ENCODE assay signal across 1 cellular context in the genomic region with DNA sequence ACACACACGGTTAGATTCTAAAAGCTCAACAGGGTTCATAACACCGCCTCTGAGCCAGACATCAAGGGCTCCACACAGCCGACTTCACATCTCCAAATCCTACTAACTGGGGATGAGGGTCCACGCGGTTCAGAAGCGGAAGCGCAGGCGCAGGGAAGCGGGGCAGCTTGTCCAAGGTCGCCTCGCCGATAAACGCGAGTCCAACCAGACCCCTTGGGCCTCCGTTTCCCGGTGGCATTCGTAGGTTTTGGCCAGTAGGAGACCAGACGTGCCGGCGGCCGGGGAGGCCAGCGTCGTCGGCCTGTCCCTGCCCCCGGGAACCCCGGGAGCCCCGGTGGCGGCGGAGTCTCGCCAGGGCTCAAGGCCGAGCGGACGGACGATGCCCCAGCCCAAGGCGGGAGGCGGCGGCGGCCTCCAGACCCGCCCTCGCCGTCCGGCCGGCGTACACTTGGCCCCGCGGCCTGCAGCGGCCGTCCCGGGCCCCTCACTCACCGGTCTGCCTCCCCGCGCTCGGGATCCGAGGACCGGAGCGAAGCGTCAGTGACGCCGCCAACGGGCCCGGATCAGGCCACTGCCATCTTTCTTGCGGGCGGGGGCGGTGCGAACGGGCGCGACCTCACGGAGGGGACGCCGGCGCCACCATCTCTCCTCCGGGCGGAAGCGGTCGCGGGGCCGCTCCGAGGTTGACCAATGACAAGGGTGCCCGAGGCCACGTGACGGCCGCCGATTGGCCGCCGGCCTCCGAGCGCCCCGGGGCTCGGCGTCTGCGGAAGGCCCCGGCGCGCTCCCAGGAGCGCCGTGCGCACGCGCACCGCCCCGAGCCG.
TF ChIP-seq lines count a peak whose summit lies in the region.

A gene with protein sequence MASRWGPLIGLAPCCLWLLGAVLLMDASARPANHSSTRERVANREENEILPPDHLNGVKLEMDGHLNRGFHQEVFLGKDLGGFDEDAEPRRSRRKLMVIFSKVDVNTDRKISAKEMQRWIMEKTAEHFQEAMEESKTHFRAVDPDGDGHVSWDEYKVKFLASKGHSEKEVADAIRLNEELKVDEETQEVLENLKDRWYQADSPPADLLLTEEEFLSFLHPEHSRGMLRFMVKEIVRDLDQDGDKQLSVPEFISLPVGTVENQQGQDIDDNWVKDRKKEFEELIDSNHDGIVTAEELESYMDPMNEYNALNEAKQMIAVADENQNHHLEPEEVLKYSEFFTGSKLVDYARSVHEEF (minus strand): TSS at position 602 of the 824 bp plus-strand sequence. CDS start 3,229 bp downstream, outside the sequence.

TF ChIP-seq in H1, 55 proteins besides CTCF, POLR2A, EP300 and RAD21 (continues in another document):
- TF ChIP-seq BRCA1 (IDR thresholded peaks at IDR 0.05; ENCODE audit: low read depth, low read length) = no peak
- TF ChIP-seq, protein P1, sequence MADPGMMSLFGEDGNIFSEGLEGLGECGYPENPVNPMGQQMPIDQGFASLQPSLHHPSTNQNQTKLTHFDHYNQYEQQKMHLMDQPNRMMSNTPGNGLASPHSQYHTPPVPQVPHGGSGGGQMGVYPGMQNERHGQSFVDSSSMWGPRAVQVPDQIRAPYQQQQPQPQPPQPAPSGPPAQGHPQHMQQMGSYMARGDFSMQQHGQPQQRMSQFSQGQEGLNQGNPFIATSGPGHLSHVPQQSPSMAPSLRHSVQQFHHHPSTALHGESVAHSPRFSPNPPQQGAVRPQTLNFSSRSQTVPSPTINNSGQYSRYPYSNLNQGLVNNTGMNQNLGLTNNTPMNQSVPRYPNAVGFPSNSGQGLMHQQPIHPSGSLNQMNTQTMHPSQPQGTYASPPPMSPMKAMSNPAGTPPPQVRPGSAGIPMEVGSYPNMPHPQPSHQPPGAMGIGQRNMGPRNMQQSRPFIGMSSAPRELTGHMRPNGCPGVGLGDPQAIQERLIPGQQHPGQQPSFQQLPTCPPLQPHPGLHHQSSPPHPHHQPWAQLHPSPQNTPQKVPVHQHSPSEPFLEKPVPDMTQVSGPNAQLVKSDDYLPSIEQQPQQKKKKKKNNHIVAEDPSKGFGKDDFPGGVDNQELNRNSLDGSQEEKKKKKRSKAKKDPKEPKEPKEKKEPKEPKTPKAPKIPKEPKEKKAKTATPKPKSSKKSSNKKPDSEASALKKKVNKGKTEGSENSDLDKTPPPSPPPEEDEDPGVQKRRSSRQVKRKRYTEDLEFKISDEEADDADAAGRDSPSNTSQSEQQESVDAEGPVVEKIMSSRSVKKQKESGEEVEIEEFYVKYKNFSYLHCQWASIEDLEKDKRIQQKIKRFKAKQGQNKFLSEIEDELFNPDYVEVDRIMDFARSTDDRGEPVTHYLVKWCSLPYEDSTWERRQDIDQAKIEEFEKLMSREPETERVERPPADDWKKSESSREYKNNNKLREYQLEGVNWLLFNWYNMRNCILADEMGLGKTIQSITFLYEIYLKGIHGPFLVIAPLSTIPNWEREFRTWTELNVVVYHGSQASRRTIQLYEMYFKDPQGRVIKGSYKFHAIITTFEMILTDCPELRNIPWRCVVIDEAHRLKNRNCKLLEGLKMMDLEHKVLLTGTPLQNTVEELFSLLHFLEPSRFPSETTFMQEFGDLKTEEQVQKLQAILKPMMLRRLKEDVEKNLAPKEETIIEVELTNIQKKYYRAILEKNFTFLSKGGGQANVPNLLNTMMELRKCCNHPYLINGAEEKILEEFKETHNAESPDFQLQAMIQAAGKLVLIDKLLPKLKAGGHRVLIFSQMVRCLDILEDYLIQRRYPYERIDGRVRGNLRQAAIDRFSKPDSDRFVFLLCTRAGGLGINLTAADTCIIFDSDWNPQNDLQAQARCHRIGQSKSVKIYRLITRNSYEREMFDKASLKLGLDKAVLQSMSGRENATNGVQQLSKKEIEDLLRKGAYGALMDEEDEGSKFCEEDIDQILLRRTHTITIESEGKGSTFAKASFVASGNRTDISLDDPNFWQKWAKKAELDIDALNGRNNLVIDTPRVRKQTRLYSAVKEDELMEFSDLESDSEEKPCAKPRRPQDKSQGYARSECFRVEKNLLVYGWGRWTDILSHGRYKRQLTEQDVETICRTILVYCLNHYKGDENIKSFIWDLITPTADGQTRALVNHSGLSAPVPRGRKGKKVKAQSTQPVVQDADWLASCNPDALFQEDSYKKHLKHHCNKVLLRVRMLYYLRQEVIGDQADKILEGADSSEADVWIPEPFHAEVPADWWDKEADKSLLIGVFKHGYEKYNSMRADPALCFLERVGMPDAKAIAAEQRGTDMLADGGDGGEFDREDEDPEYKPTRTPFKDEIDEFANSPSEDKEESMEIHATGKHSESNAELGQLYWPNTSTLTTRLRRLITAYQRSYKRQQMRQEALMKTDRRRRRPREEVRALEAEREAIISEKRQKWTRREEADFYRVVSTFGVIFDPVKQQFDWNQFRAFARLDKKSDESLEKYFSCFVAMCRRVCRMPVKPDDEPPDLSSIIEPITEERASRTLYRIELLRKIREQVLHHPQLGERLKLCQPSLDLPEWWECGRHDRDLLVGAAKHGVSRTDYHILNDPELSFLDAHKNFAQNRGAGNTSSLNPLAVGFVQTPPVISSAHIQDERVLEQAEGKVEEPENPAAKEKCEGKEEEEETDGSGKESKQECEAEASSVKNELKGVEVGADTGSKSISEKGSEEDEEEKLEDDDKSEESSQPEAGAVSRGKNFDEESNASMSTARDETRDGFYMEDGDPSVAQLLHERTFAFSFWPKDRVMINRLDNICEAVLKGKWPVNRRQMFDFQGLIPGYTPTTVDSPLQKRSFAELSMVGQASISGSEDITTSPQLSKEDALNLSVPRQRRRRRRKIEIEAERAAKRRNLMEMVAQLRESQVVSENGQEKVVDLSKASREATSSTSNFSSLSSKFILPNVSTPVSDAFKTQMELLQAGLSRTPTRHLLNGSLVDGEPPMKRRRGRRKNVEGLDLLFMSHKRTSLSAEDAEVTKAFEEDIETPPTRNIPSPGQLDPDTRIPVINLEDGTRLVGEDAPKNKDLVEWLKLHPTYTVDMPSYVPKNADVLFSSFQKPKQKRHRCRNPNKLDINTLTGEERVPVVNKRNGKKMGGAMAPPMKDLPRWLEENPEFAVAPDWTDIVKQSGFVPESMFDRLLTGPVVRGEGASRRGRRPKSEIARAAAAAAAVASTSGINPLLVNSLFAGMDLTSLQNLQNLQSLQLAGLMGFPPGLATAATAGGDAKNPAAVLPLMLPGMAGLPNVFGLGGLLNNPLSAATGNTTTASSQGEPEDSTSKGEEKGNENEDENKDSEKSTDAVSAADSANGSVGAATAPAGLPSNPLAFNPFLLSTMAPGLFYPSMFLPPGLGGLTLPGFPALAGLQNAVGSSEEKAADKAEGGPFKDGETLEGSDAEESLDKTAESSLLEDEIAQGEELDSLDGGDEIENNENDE (IDR thresholded peaks at IDR 0.05; ENCODE audit: insufficient replicate concordance, low read length) = no peak
- no peak for TF ChIP-seq CTBP2 (IDR thresholded peaks at IDR 0.05; ENCODE audit: borderline replicate concordance, insufficient read depth, insufficient read length, low read length)
- TF ChIP-seq CREB1 (IDR thresholded peaks at IDR 0.05) = peak; percentile 73
- no peak for TF ChIP-seq CEBPB (IDR thresholded peaks at IDR 0.05; ENCODE audit: low read depth, low read length)
- peak; percentile 77 for TF ChIP-seq TAF1 (IDR thresholded peaks at IDR 0.05; ENCODE audit: low read depth, low read length)
- TF ChIP-seq YY1 (IDR thresholded peaks at IDR 0.05; ENCODE audit: low read depth, low read length) = peak; percentile 99
- no peak for TF ChIP-seq TEAD4 (IDR thresholded peaks at IDR 0.05; ENCODE audit: low read depth, low read length)
- no peak for TF ChIP-seq GTF2F1 (IDR thresholded peaks at IDR 0.05; ENCODE audit: borderline replicate concordance, low read depth, low read length)
- peak; percentile 68; the same call in 1 of the 2 replicates for TF ChIP-seq TBP (IDR thresholded peaks at IDR 0.05; ENCODE audit: low read depth, low read length)
- peak; percentile 46 for TF ChIP-seq ASH2L (IDR thresholded peaks at IDR 0.05; ENCODE audit: low read length)
- no peak for TF ChIP-seq MAFK (IDR thresholded peaks at IDR 0.05; ENCODE audit: low read depth, low read length)
- 0 out of 2 replicates have a peak, but pooled peaks have one; percentile 73 for TF ChIP-seq SP4 (IDR thresholded peaks at IDR 0.05; ENCODE audit: low read length)
- peak; percentile 69; the same call in 1 of the 2 replicates for TF ChIP-seq SP1 (IDR thresholded peaks at IDR 0.05; ENCODE audit: low read depth, low read length)
- TF ChIP-seq KDM4A (IDR thresholded peaks at IDR 0.05; ENCODE audit: low read depth, low read length, severe bottlenecking) = peak; percentile 70
- TF ChIP-seq HDAC6 (IDR thresholded peaks at IDR 0.05; ENCODE audit: low read depth, low read length) = no peak
- TF ChIP-seq SP2 (IDR thresholded peaks at IDR 0.05; ENCODE audit: low read length) = no peak
- TF ChIP-seq SIN3A (conservative IDR thresholded peaks at IDR 0.05 in 1 of 2, IDR thresholded peaks at IDR 0.05 in 1 of 2; ENCODE audit: low read depth in 1 of 2, low read length in 2 of 2) = peak; percentile 30 to 71; a peak in 2 of 4 replicates
- TF ChIP-seq SRF (IDR thresholded peaks at IDR 0.05; ENCODE audit: low read depth, low read length) = no peak
- TF ChIP-seq, protein P2, sequence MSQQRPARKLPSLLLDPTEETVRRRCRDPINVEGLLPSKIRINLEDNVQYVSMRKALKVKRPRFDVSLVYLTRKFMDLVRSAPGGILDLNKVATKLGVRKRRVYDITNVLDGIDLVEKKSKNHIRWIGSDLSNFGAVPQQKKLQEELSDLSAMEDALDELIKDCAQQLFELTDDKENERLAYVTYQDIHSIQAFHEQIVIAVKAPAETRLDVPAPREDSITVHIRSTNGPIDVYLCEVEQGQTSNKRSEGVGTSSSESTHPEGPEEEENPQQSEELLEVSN (IDR thresholded peaks at IDR 0.05) = peak; percentile 32; the same call in 1 of the 2 replicates
- no peak for TF ChIP-seq JUND (IDR thresholded peaks at IDR 0.05; ENCODE audit: low read length)
- no peak for TF ChIP-seq TCF12 (IDR thresholded peaks at IDR 0.05; ENCODE audit: low read depth, low read length)
- TF ChIP-seq CHD1 (IDR thresholded peaks at IDR 0.05; ENCODE audit: low read depth, low read length) = no peak
- TF ChIP-seq, protein P3, sequence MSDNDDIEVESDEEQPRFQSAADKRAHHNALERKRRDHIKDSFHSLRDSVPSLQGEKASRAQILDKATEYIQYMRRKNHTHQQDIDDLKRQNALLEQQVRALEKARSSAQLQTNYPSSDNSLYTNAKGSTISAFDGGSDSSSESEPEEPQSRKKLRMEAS (IDR thresholded peaks at IDR 0.05) = peak; percentile 65
- no peak for TF ChIP-seq POU5F1 (IDR thresholded peaks at IDR 0.05; ENCODE audit: low read depth, low read length)
- TF ChIP-seq RFX5 (IDR thresholded peaks at IDR 0.05; ENCODE audit: borderline replicate concordance, low read depth, low read length) = no peak
- no peak for TF ChIP-seq SUZ12 (IDR thresholded peaks at IDR 0.05; ENCODE audit: low read length)
- TF ChIP-seq, protein P4, sequence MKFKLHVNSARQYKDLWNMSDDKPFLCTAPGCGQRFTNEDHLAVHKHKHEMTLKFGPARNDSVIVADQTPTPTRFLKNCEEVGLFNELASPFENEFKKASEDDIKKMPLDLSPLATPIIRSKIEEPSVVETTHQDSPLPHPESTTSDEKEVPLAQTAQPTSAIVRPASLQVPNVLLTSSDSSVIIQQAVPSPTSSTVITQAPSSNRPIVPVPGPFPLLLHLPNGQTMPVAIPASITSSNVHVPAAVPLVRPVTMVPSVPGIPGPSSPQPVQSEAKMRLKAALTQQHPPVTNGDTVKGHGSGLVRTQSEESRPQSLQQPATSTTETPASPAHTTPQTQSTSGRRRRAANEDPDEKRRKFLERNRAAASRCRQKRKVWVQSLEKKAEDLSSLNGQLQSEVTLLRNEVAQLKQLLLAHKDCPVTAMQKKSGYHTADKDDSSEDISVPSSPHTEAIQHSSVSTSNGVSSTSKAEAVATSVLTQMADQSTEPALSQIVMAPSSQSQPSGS (IDR thresholded peaks at IDR 0.05; ENCODE audit: low read length) = no peak
- TF ChIP-seq RBBP5 (IDR thresholded peaks at IDR 0.05; ENCODE audit: borderline replicate concordance, low read depth, low read length) = peak; percentile 49; the same call in 1 of the 2 replicates
- TF ChIP-seq BACH1 (IDR thresholded peaks at IDR 0.05; ENCODE audit: low read length) = no peak
- TF ChIP-seq SAP30 (IDR thresholded peaks at IDR 0.05; ENCODE audit: insufficient read depth, insufficient replicate concordance, low read length) = no peak
- no peak for TF ChIP-seq EZH2 (IDR thresholded peaks at IDR 0.05; ENCODE audit: low read depth, low read length, severe bottlenecking)
- peak; percentile 49; the same call in 1 of the 2 replicates for TF ChIP-seq POLR2AphosphoS5 (IDR thresholded peaks at IDR 0.05; ENCODE audit: low read depth, low read length)
- peak; percentile 60; the same call in 1 of the 2 replicates for TF ChIP-seq EGR1 (IDR thresholded peaks at IDR 0.05; ENCODE audit: borderline replicate concordance, low read depth, low read length)
- no peak for TF ChIP-seq KDM1A (IDR thresholded peaks at IDR 0.05; ENCODE audit: borderline replicate concordance, low read length)
- peak; percentile 62 for TF ChIP-seq TAF7 (optimal IDR thresholded peaks at IDR 0.05; ENCODE audit: borderline replicate concordance, low read depth, low read length)
- TF ChIP-seq CHD2 (IDR thresholded peaks at IDR 0.05; ENCODE audit: low read length) = peak; percentile 43; the same call in 1 of the 2 replicates
- no peak for TF ChIP-seq HDAC2 (IDR thresholded peaks at IDR 0.05; ENCODE audit: borderline replicate concordance in 1 of 2, low read depth in 2 of 2, low read length in 2 of 2)
- TF ChIP-seq FOSL1 (IDR thresholded peaks at IDR 0.05; ENCODE audit: insufficient read depth, low read depth, low read length) = 0 out of 2 replicates have a peak, but pooled peaks have one; percentile 39
- peak; percentile 87 for TF ChIP-seq NRF1 (IDR thresholded peaks at IDR 0.05; ENCODE audit: low read depth, low read length)
- no peak for TF ChIP-seq RNF2 (IDR thresholded peaks at IDR 0.05; ENCODE audit: borderline replicate concordance, low read depth, low read length, missing control alignments, poor library complexity, severe bottlenecking)
- TF ChIP-seq CBX8 (IDR thresholded peaks at IDR 0.05; ENCODE audit: borderline replicate concordance, low read depth, low read length) = no peak
- no peak for TF ChIP-seq RXRA (IDR thresholded peaks at IDR 0.05; ENCODE audit: insufficient read depth, low read depth, low read length)
- TF ChIP-seq CBX5 (IDR thresholded peaks at IDR 0.05; ENCODE audit: low read depth, low read length) = no peak
- peak; percentile 71 for TF ChIP-seq PHF8 (conservative IDR thresholded peaks at IDR 0.05; ENCODE audit: low read depth, low read length)
- TF ChIP-seq SIRT6 (IDR thresholded peaks at IDR 0.05; ENCODE audit: low read length) = no peak
- TF ChIP-seq GABPA (IDR thresholded peaks at IDR 0.05; ENCODE audit: borderline replicate concordance, insufficient read depth, low read length) = no peak; the same call in 1 of the 2 replicates
- TF ChIP-seq, protein P5, sequence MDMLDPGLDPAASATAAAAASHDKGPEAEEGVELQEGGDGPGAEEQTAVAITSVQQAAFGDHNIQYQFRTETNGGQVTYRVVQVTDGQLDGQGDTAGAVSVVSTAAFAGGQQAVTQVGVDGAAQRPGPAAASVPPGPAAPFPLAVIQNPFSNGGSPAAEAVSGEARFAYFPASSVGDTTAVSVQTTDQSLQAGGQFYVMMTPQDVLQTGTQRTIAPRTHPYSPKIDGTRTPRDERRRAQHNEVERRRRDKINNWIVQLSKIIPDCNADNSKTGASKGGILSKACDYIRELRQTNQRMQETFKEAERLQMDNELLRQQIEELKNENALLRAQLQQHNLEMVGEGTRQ (IDR thresholded peaks at IDR 0.05; ENCODE audit: low read length) = peak; percentile 96
- TF ChIP-seq, protein P6, sequence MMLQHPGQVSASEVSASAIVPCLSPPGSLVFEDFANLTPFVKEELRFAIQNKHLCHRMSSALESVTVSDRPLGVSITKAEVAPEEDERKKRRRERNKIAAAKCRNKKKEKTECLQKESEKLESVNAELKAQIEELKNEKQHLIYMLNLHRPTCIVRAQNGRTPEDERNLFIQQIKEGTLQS (IDR thresholded peaks at IDR 0.05; ENCODE audit: insufficient read depth, low read depth, low read length) = peak; percentile 88
